Comparison of ENCODE assay signal across 1 cellular context in the genomic region with DNA sequence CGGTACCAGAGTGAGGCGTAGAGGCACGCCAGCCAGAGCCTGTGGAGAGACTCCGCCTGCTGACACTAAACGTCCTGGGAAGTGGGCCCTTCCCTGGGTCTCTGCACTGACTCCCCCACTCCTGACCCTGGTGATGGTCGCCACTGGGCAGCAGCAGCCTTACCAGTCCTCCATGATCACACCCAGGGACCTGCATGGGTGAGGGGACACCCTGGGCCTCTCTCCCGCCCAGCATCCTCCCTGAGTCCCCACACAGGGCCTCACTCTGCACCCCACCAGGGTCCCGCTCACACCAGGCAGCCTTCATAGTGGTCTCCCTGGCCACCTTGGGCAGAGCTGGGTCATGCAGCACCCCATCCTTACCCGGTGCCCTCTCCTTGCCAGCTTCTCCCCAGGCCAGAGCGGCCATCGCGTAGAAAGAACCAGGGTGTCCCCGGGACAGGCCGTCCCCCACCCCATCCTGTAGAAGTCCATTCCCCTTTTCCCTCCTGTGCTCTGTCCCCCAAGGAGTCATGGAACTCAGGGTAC.
TF ChIP-seq lines count a peak whose summit lies in the region.

No MANE protein-coding gene starts in this region.

TF ChIP-seq in IMR-90, 13 proteins besides CTCF, POLR2A, EP300 and RAD21:
- TF ChIP-seq, protein P1, sequence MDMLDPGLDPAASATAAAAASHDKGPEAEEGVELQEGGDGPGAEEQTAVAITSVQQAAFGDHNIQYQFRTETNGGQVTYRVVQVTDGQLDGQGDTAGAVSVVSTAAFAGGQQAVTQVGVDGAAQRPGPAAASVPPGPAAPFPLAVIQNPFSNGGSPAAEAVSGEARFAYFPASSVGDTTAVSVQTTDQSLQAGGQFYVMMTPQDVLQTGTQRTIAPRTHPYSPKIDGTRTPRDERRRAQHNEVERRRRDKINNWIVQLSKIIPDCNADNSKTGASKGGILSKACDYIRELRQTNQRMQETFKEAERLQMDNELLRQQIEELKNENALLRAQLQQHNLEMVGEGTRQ (IDR thresholded peaks at IDR 0.05; ENCODE audit: low read depth, low read length): no peak
- TF ChIP-seq CEBPB (IDR thresholded peaks at IDR 0.05; ENCODE audit: low read depth, low read length) (no peak), BHLHE40 (IDR thresholded peaks at IDR 0.05; ENCODE audit: low read depth, low read length) (no peak), CHD1 (IDR thresholded peaks at IDR 0.05; ENCODE audit: low read depth, low read length) (no peak), FOS (IDR thresholded peaks at IDR 0.05; ENCODE audit: low read depth, low read length) (no peak), SMC3 (IDR thresholded peaks at IDR 0.05; ENCODE audit: low read depth, low read length) (no peak), NFE2L2 (IDR thresholded peaks at IDR 0.05; ENCODE audit: low read depth, low read length) (no peak), MXI1 (IDR thresholded peaks at IDR 0.05; ENCODE audit: borderline replicate concordance, low read depth, low read length) (no peak), RCOR1 (IDR thresholded peaks at IDR 0.05; ENCODE audit: insufficient replicate concordance, low read length) (no peak), MAFK (IDR thresholded peaks at IDR 0.05; ENCODE audit: low read depth, low read length) (no peak), MAZ (IDR thresholded peaks at IDR 0.05; ENCODE audit: borderline replicate concordance, low read depth, low read length) (no peak), RFX5 (IDR thresholded peaks at IDR 0.05; ENCODE audit: low read depth, low read length) (no peak)
- TF ChIP-seq, protein P2, sequence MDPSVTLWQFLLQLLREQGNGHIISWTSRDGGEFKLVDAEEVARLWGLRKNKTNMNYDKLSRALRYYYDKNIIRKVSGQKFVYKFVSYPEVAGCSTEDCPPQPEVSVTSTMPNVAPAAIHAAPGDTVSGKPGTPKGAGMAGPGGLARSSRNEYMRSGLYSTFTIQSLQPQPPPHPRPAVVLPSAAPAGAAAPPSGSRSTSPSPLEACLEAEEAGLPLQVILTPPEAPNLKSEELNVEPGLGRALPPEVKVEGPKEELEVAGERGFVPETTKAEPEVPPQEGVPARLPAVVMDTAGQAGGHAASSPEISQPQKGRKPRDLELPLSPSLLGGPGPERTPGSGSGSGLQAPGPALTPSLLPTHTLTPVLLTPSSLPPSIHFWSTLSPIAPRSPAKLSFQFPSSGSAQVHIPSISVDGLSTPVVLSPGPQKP (IDR thresholded peaks at IDR 0.05; ENCODE audit: borderline replicate concordance, low read depth, low read length): no peak
